ENCODE assay signal across 8 cellular contexts in genomic region chr6:90251295-90251992, GRCh38. TPM values are rescaled to one million over a fixed set of nuclear protein-coding genes. Genes with fewer than 3 reads are reported as not detected.
DNase-seq lines count a peak whose midpoint lies in the region; ATAC-seq and TF ChIP-seq lines count a peak whose summit lies in the region.
"Had no signal": no experiment of that assay in that cellular context is flagged by ENCODE, and none has a peak within 500 bp of the region (broad histone marks: within the 10 kb centered on the region; RNA-seq: fewer than 3 reads in every experiment).

No MANE protein-coding gene starts in this region.

- H3K27ac ChIP-seq in foreskin keratinocyte, result peak overlapping the region; percentile 75

- no peaks in the 10 kb centered on the region for H3K27me3 ChIP-seq in foreskin keratinocyte

- DNase-seq in foreskin keratinocyte (peak; percentile 78 to 90), SK-N-DZ (ENCODE audit: low spot score) (no peak), OCI-M2 (lab: John Stamatoyannopoulos, UW; ENCODE audit: unreplicated experiment) (no peak), DMS 273 (lab: John Stamatoyannopoulos, UW; ENCODE audit: unreplicated experiment) (no peak)
- DNase-seq: NCI-H510A had no signal

- TF ChIP-seq CTCF in foreskin keratinocyte (conservative IDR thresholded peaks at IDR 0.05), result no peak

- H3K4me1 ChIP-seq in foreskin keratinocyte, result peaks cover 29% of the 10 kb centered on the region

- ATAC-seq in GM18867 (IDR thresholded peaks at IDR 0.05; ENCODE audit: unreplicated experiment) (peak; percentile 97), GM21515 (IDR thresholded peaks at IDR 0.05; ENCODE audit: unreplicated experiment) (peak; percentile 93), HG03378 (IDR thresholded peaks at IDR 0.05; ENCODE audit: unreplicated experiment) (peak; percentile 91), foreskin keratinocyte (peak; percentile 93)

RNA-seq across cellular contexts. Expression of gene BACH2, which starts 45.2 kb away (rescaled TPM):
- 0.99 and 1.4 TPM in 2 replicates for total RNA-seq in foreskin keratinocyte
- 0.17 and 0.27 TPM in 2 replicates for polyA plus RNA-seq in foreskin keratinocyte
- 1.7 and 3.7 TPM in 2 replicates for polyA plus RNA-seq in SK-N-DZ (2014; cell fraction: cytosol; rRNA removed)
- 0.84 and 1.5 TPM in 2 replicates for polyA plus RNA-seq in SK-N-DZ (2014; cell fraction: nucleus; rRNA removed)

Comparison
In these comparisons a context has a peak if more than half of its experiments do, and no peak if none do; other contexts are left out.
1. DNase-seq: peak in foreskin keratinocyte (2 of 2); none in SK-N-DZ (single experiment), OCI-M2 (single experiment) and DMS 273 (single experiment).
2. Peak in every context shown above with its lines, with median percentiles within 50 percentile points of each other: ATAC-seq.